ENCODE assay signal across 11 cellular contexts in genomic region chr12:124686885-124687694, GRCh38.
A peak's percentile ranks its signal among the peaks of the same experiment; 100 is the strongest.
DNase-seq lines count a peak whose midpoint lies in the region; ATAC-seq and TF ChIP-seq lines count a peak whose summit lies in the region.
"Had no signal": no experiment of that assay in that cellular context is flagged by ENCODE, and none has a peak within 500 bp of the region (broad histone marks: within the 10 kb centered on the region; RNA-seq: fewer than 3 reads in every experiment).

No MANE protein-coding gene starts in this region.

- ATAC-seq in GM19035 (IDR thresholded peaks at IDR 0.05; ENCODE audit: unreplicated experiment) (no peak), HG03439 (IDR thresholded peaks at IDR 0.05; ENCODE audit: unreplicated experiment) (no peak)

- H3K9ac ChIP-seq in duodenal mucosa (ENCODE audit: low read depth in 1 of 2, low read length in 2 of 2) (no peak overlapping the region), colonic mucosa (ENCODE audit: low read depth in 2 of 2, low read length in 2 of 2) (no peak overlapping the region)

- intact Hi-C loops in CD4-positive, alpha-beta memory T cell (cut with micrococcal nuclease), result no loop called here
- intact Hi-C loops in colonic mucosa (cut with DNase I), result no loop called here

- H3K4me1 ChIP-seq in CD4-positive, alpha-beta memory T cell (ENCODE audit: insufficient read depth, low read length), result peaks cover 17% of the 10 kb centered on the region
- H3K4me1 ChIP-seq in duodenal mucosa (ENCODE audit: control insufficient read depth in 1 of 2, insufficient read depth in 2 of 2, low read length in 2 of 2) (peaks cover 14 to 34% of the 10 kb centered on the region in 2 donors), colonic mucosa (no peaks in the 10 kb centered on the region)

- H3K36me3 Mint-ChIP-seq in CD4-positive, alpha-beta memory T cell, result no peaks in the 10 kb centered on the region
- H3K36me3 Mint-ChIP-seq in osteocyte (ENCODE audit: unreplicated experiment), result no peaks in the 10 kb centered on the region

- H3K27ac Mint-ChIP-seq in CD4-positive, alpha-beta memory T cell, result peak overlapping the region; percentile 1 to 84 (median 42)
- H3K27ac Mint-ChIP-seq in osteocyte (ENCODE audit: unreplicated experiment), result peak overlapping the region; percentile 12

- no peaks in the 10 kb centered on the region for H3K27me3 ChIP-seq in CD4-positive, alpha-beta memory T cell (ENCODE audit: insufficient read depth, low read length)
- peaks cover 0 to 3% of the 10 kb centered on the region in 2 donors for H3K27me3 ChIP-seq in duodenal mucosa (ENCODE audit: control insufficient read depth in 1 of 2, insufficient read depth in 2 of 2, low read length in 2 of 2)
- H3K27me3 ChIP-seq in colonic mucosa, result no peaks in the 10 kb centered on the region

- CTCF ChIA-PET in CD4-positive, alpha-beta memory T cell (lab: Charles Lee; ENCODE audit: partially characterized antibody), result no interaction called here
- CTCF ChIA-PET in RWPE1 (lab: Yijun Ruan, JAX), result interaction anchor here (0.6 to 0.7 kb wide), 2 partner anchors 22 to 33 kb away, joined by 3 to 4 read pairs; no protein-coding TSS in a partner anchor

- peaks cover 12 to 31% (median 24%) of the 10 kb centered on the region in 4 donors for H3K4me1 Mint-ChIP-seq in CD4-positive, alpha-beta memory T cell
- peaks cover 65% of the 10 kb centered on the region for H3K4me1 Mint-ChIP-seq in osteocyte (ENCODE audit: unreplicated experiment)

- TF ChIP-seq CTCF in RWPE1 (conservative IDR thresholded peaks at IDR 0.05; ENCODE audit: low read depth), result no peak
- no peak for TF ChIP-seq CTCF in osteocyte (IDR thresholded peaks at IDR 0.05)
- TF ChIP-seq CTCF in colonic mucosa (IDR thresholded peaks at IDR 0.05), result no peak

- peak overlapping the region in 7 of 8 donors; percentile 33 to 81 (median 61) for H3K4me3 Mint-ChIP-seq in CD4-positive, alpha-beta memory T cell
- H3K4me3 Mint-ChIP-seq in osteocyte (ENCODE audit: unreplicated experiment), result no peak overlapping the region

- peaks cover 0 to 15% (median 7%) of the 10 kb centered on the region in 8 donors for H3K9me3 Mint-ChIP-seq in CD4-positive, alpha-beta memory T cell
- H3K9me3 Mint-ChIP-seq in osteocyte (ENCODE audit: unreplicated experiment), result no peaks in the 10 kb centered on the region

- no peak overlapping the region for H3K4me3 ChIP-seq in CD4-positive, alpha-beta memory T cell (ENCODE audit: low read length in 2 of 2)
- H3K4me3 ChIP-seq in duodenal mucosa (ENCODE audit: low read depth in 1 of 2, low read length in 2 of 2) (no peak overlapping the region), colonic mucosa (no peak overlapping the region)

- peaks cover 0 to 3% of the 10 kb centered on the region in 2 donors for H3K27me3 Mint-ChIP-seq in CD4-positive, alpha-beta memory T cell
- H3K27me3 Mint-ChIP-seq in osteocyte (ENCODE audit: unreplicated experiment), result no peaks in the 10 kb centered on the region

- DNase-seq in CD4-positive, alpha-beta memory T cell, result no peak
- DNase-seq in RWPE1 (ENCODE audit: low spot score), result no peak
- DNase-seq in osteocyte (ENCODE audit: extremely low spot score, unreplicated experiment), result no peak
- no peak for DNase-seq in colonic mucosa
- no peak for DNase-seq in hepatic stellate cell (ENCODE audit: low spot score)
- DNase-seq: activated T-cell treated with anti-CD3 and anti-CD28 coated beads, Interleukin-2, amount 50 U/mL, for 1 hour; NCI-H1417 treated with DMSO at 0.1 percent for 48 hours; small intestine had no signal

- H3K27ac ChIP-seq in CD4-positive, alpha-beta memory T cell (ENCODE audit: low read depth, low read length), result no peak overlapping the region
- H3K27ac ChIP-seq in RWPE1, result peak overlapping the region; percentile 96
- H3K27ac ChIP-seq in duodenal mucosa (ENCODE audit: low read depth, low read length), result peak overlapping the region; percentile 22
- H3K27ac ChIP-seq in colonic mucosa, result no peak overlapping the region

- peaks cover 0 to 4% of the 10 kb centered on the region in 2 donors for H3K9me3 ChIP-seq in CD4-positive, alpha-beta memory T cell (ENCODE audit: control insufficient read depth in 1 of 2, low read length in 2 of 2)
- peaks cover 0 to 3% of the 10 kb centered on the region in 2 donors for H3K9me3 ChIP-seq in duodenal mucosa (ENCODE audit: control insufficient read depth in 1 of 2, low read length in 2 of 2)
- no peaks in the 10 kb centered on the region for H3K9me3 ChIP-seq in colonic mucosa

- H3K36me3 ChIP-seq in CD4-positive, alpha-beta memory T cell (ENCODE audit: insufficient read depth, low read length), result no peaks in the 10 kb centered on the region
- H3K36me3 ChIP-seq in duodenal mucosa (ENCODE audit: control insufficient read depth in 1 of 2, insufficient read depth in 2 of 2, low read length in 2 of 2) (no peaks in the 10 kb centered on the region), colonic mucosa (no peaks in the 10 kb centered on the region)

- POLR2A ChIA-PET in CD4-positive, alpha-beta memory T cell (lab: Charles Lee; ENCODE audit: partially characterized antibody), result no interaction called here
- POLR2A ChIA-PET in RWPE1 (lab: Yijun Ruan, JAX; ENCODE audit: low non-redundant PET), result no interaction called here

Comparison
In these comparisons a context has a peak if more than half of its experiments do, and no peak if none do; other contexts are left out.
1. H3K27ac ChIP-seq: peak in RWPE1 (single experiment) and duodenal mucosa (single experiment); none in CD4-positive, alpha-beta memory T cell (single experiment) and colonic mucosa (single experiment).